18 cellular contexts compared by ENCODE assay signal in genomic region chr7:12549106-12549505, GRCh38. TPM values are rescaled to one million over a fixed set of nuclear protein-coding genes. Genes with fewer than 3 reads are reported as not detected.
DNase-seq lines count a peak whose midpoint lies in the region; ATAC-seq and TF ChIP-seq lines count a peak whose summit lies in the region.
"Had no signal": no experiment of that assay in that cellular context is flagged by ENCODE, and none has a peak within 500 bp of the region (broad histone marks: within the 10 kb centered on the region; RNA-seq: fewer than 3 reads in every experiment).

No MANE protein-coding gene starts in this region.

- CTCF ChIA-PET in A673 (lab: Charles Lee), result no interaction called here

- POLR2A ChIA-PET in A673 (lab: Charles Lee; ENCODE audit: low non-redundant PET), result interaction anchor here (0.7 kb wide), 1 partner anchor 419 kb away, joined by 3 read pairs; no protein-coding TSS in a partner anchor

- H3K4me3 ChIP-seq in A673 (ENCODE audit: low read depth, low read length, poor library complexity, severe bottlenecking) (no peak overlapping the region), epithelial cell of proximal tubule (ENCODE audit: low read depth, low read length) (no peak overlapping the region)

- DNase-seq in A673 (ENCODE audit: low spot score), result peak; percentile 39
- peak; percentile 71 for DNase-seq in ELR (ENCODE audit: low read depth)
- DNase-seq in OCI-M1 (lab: John Stamatoyannopoulos, UW), result peak; percentile 51
- DNase-seq in epithelial cell of proximal tubule (ENCODE audit: low read depth), result peak; percentile 66
- no peak for DNase-seq in effector CD4-positive, alpha-beta T cell
- DNase-seq in epidermal melanocyte (ENCODE audit: insufficient read length, low spot score), result no peak
- DNase-seq: activated CD4-positive, alpha-beta T cell treated with anti-CD3 and anti-CD28 coated beads, Interleukin-2, amount 50 U/mL, for 4 hours; activated T-cell treated with anti-CD3 and anti-CD28 coated beads for 4 hours; anterior cingulate cortex; head of caudate nucleus; NCI-H1694 treated with DMSO at 0.1 percent for 48 hours; NCI-H226; RPMI8226; stimulated activated CD4-positive, alpha-beta T cell treated with anti-CD3 and anti-CD28 coated beads, Interleukin-1b, Interleukin-23, amount 100 ng/mL, for 48 hours had no signal

- no peaks in the 10 kb centered on the region for H3K27me3 ChIP-seq in A673 (replicated peaks; ENCODE audit: insufficient read depth, low read depth, low read length, poor library complexity)

- BruUV-seq in A673 (replicated peaks; lab: Mats Ljungman, UMichigan), result no TSS peak

- TF ChIP-seq CTCF in A673 (conservative IDR thresholded peaks at IDR 0.05; ENCODE audit: low read depth, low read length) (no peak), epithelial cell of proximal tubule (conservative IDR thresholded peaks at IDR 0.05; ENCODE audit: low read depth, low read length) (no peak)

- ATAC-seq in HG03342 (IDR thresholded peaks at IDR 0.05; ENCODE audit: unreplicated experiment) (no peak), GM18502 (IDR thresholded peaks at IDR 0.05; ENCODE audit: poor library complexity, unreplicated experiment) (no peak)
- ATAC-seq: sciatic nerve had no signal

- H3K27ac ChIP-seq in A673 (ENCODE audit: low read depth, low read length, poor library complexity, severe bottlenecking), result no peak overlapping the region
- H3K27ac ChIP-seq: VCaP had no signal

- intact Hi-C loops in A673 (cut with micrococcal nuclease; ENCODE audit: unreplicated experiment), result no loop called here

- no peaks in the 10 kb centered on the region for H3K4me1 ChIP-seq in A673 (ENCODE audit: insufficient read depth, low read length, poor library complexity, severe bottlenecking)

- no peaks in the 10 kb centered on the region for H3K9me3 ChIP-seq in A673 (ENCODE audit: low read depth, low read length, poor library complexity, severe bottlenecking)

- no peaks in the 10 kb centered on the region for H3K36me3 ChIP-seq in A673 (ENCODE audit: insufficient read depth, low read length, poor library complexity, severe bottlenecking)

RNA-seq across cellular contexts. Expression of gene SCIN, which starts 21.4 kb away (rescaled TPM):
- total RNA-seq in A673 (2021) (0.09 and 0.39 TPM in 2 replicates), epithelial cell of proximal tubule (5.1 and 6.3 TPM in 2 replicates)

Comparison
In these comparisons a context has a peak if more than half of its experiments do, and no peak if none do; other contexts are left out.
1. DNase-seq: peak in A673 (single experiment), ELR (single experiment), OCI-M1 (single experiment) and epithelial cell of proximal tubule (single experiment); none in effector CD4-positive, alpha-beta T cell (single experiment) and epidermal melanocyte (single experiment).